Comparison of ENCODE assay signal across 8 cellular contexts in the genomic region with DNA sequence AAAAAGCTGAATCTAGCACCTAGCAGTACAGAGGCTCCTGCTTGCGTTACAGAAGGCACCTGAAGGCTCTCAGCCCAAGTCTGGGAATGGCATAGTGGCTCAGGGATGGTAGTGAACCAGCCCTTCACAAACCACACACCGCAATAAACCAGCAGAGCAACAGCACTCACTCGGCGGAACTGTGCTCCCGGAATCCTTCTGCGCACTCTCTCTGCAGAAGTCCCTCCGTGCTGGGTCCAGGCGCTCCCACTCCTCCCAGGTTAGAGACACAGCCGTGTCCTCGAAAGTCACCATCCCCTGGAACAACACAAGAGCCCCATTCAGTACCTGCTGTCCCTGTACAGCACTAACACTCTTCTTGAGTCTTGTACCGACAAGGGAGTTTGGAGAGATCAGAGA. TPM values are rescaled to one million over a fixed set of nuclear protein-coding genes. Genes with fewer than 3 reads are reported as not detected.
DNase-seq lines count a peak whose midpoint lies in the region; ATAC-seq and TF ChIP-seq lines count a peak whose summit lies in the region.

No MANE protein-coding gene starts in this region.

- peaks cover 50% of the 10 kb centered on the region for H3K36me3 Mint-ChIP-seq in activated naive CD8-positive, alpha-beta T cell treated with anti-CD3 and anti-CD28 coated beads, Interleukin-2, amount 10 ng/mL, durations not matched to agents 7 days and 5 days

- no peak for TF ChIP-seq CTCF in heart left ventricle (IDR thresholded peaks at IDR 0.05)
- TF ChIP-seq CTCF in lower leg skin (IDR thresholded peaks at IDR 0.05): no peak
- TF ChIP-seq CTCF in upper lobe of left lung (IDR thresholded peaks at IDR 0.05): no peak

- H3K4me1 Mint-ChIP-seq in activated naive CD8-positive, alpha-beta T cell treated with anti-CD3 and anti-CD28 coated beads, Interleukin-2, amount 10 ng/mL, durations not matched to agents 7 days and 5 days: peaks cover 18% of the 10 kb centered on the region

- no peak for DNase-seq in heart left ventricle
- no peak for DNase-seq in cardiac septum (ENCODE audit: low spot score)
- no peak for DNase-seq in activated naive CD8-positive, alpha-beta T cell treated with anti-CD3 and anti-CD28 coated beads, Interleukin-2, amount 10 ng/mL, durations not matched to agents 7 days and 5 days
- no peak for DNase-seq in lower leg skin (ENCODE audit: low spot score in 2 of 2)
- no peak for DNase-seq in upper lobe of left lung
- no peak for DNase-seq in NCI-H2107 treated with DMSO at 0.1 percent for 48 hours (lab: John Stamatoyannopoulos, UW; ENCODE audit: unreplicated experiment)
- no peak for DNase-seq in activated gamma-delta T cell (lab: John Stamatoyannopoulos, UW)
- DNase-seq in AML-193 (lab: John Stamatoyannopoulos, UW): no peak

- ATAC-seq in heart left ventricle (no peak), upper lobe of left lung (ENCODE audit: low FRiP score in 2 of 2) (no peak)
- ATAC-seq in activated naive CD8-positive, alpha-beta T cell treated with anti-CD3 and anti-CD28 coated beads, Interleukin-2, amount 10 ng/mL, durations not matched to agents 7 days and 5 days (ENCODE audit: low read depth): no peak

- H3K27me3 ChIP-seq in heart left ventricle (no peaks in the 10 kb centered on the region), upper lobe of left lung (no peaks in the 10 kb centered on the region)

- no peak for TF ChIP-seq POLR2A in heart left ventricle (IDR thresholded peaks at IDR 0.05)
- no peak for TF ChIP-seq POLR2A in lower leg skin (IDR thresholded peaks at IDR 0.05)
- TF ChIP-seq POLR2A in upper lobe of left lung (IDR thresholded peaks at IDR 0.05): no peak

- 66 to 75% (median 67%) methylated on average over 8 to 11 of the region's 11 CpGs for WGBS in heart left ventricle, 4 donors
- 65 to 71% methylated on average over 11 of the region's 11 CpGs for WGBS in lower leg skin, 2 donors
- WGBS in upper lobe of left lung, 2 donors: 68 to 73% methylated on average over 11 of the region's 11 CpGs

- peak overlapping the region; percentile 61 to 99 (median 82) for H3K4me3 ChIP-seq in heart left ventricle
- H3K4me3 ChIP-seq in lower leg skin (ENCODE audit: low read depth, poor library complexity, severe bottlenecking): peak overlapping the region; percentile 98
- H3K4me3 ChIP-seq in upper lobe of left lung: peak overlapping the region; percentile 53 to 94 (median 84)

- H3K36me3 ChIP-seq in heart left ventricle (peaks cover 12 to 53% (median 43%) of the 10 kb centered on the region in 9 donors), upper lobe of left lung (peaks cover 15 to 46% (median 33%) of the 10 kb centered on the region in 4 donors)

- H3K9me3 ChIP-seq in heart left ventricle (peaks cover 0 to 22% (median 14%) of the 10 kb centered on the region in 12 donors), upper lobe of left lung (peaks cover 11 to 15% (median 13%) of the 10 kb centered on the region in 4 donors)

- peak overlapping the region; percentile 99 for H3K27ac Mint-ChIP-seq in activated naive CD8-positive, alpha-beta T cell treated with anti-CD3 and anti-CD28 coated beads, Interleukin-2, amount 10 ng/mL, durations not matched to agents 7 days and 5 days

- TF ChIP-seq EP300 in upper lobe of left lung (IDR thresholded peaks at IDR 0.05): no peak

- H3K4me1 ChIP-seq in heart left ventricle (peaks cover 12 to 31% (median 25%) of the 10 kb centered on the region in 12 donors), upper lobe of left lung (peaks cover 21 to 31% (median 25%) of the 10 kb centered on the region in 4 donors)

- intact Hi-C loops in heart left ventricle (cut with DNase I) (loop anchor here in 1 of 10 donors (10.0 kb wide), 1 partner anchor 116 kb away; a partner anchor contains a TSS), cardiac septum (cut with DNase I) (no loop called here), lower leg skin (cut with DNase I; ENCODE audit: low total_unique reads) (no loop called here)

- H3K27me3 Mint-ChIP-seq in activated naive CD8-positive, alpha-beta T cell treated with anti-CD3 and anti-CD28 coated beads, Interleukin-2, amount 10 ng/mL, durations not matched to agents 7 days and 5 days: no peaks in the 10 kb centered on the region

- H3K9me3 Mint-ChIP-seq in activated naive CD8-positive, alpha-beta T cell treated with anti-CD3 and anti-CD28 coated beads, Interleukin-2, amount 10 ng/mL, durations not matched to agents 7 days and 5 days: peaks cover 10% of the 10 kb centered on the region

- peak overlapping the region; percentile 94 for H3K4me3 Mint-ChIP-seq in activated naive CD8-positive, alpha-beta T cell treated with anti-CD3 and anti-CD28 coated beads, Interleukin-2, amount 10 ng/mL, durations not matched to agents 7 days and 5 days

- POLR2A ChIA-PET in activated naive CD8-positive, alpha-beta T cell treated with anti-CD3 and anti-CD28 coated beads, Interleukin-2, amount 10 ng/mL, durations not matched to agents 7 days and 5 days (lab: Charles Lee): interaction anchor here (3.1 to 4.5 kb wide), 2 partner anchors 26 to 53 kb away, joined by 22 to 50 read pairs; a partner anchor contains a TSS

- H3K27ac ChIP-seq in heart left ventricle (peak overlapping the region in 2 of 12 donors; percentile 88 to 98), upper lobe of left lung (peak overlapping the region; percentile 92 to 99 (median 96))

RNA-seq across cellular contexts. Expression of a gene that starts 1.5 kb away (rescaled TPM):
- total RNA-seq in heart left ventricle (10 to 100 TPM; 12.4 to 23.0 (median 15.2) TPM), cardiac septum (14.9 TPM), lower leg skin (10 to 100 TPM; 26.2 to 55.0 (median 40.5) TPM), upper lobe of left lung (100 to 1,000 TPM in 1 of 6 donors, 10 to 100 TPM in 5; 29.0 to 186 (median 34.8) TPM)
- polyA plus RNA-seq in heart left ventricle: 10 to 100 TPM; 13.9 to 16.0 TPM
- total RNA-seq in activated naive CD8-positive, alpha-beta T cell treated with anti-CD3 and anti-CD28 coated beads, Interleukin-2, amount 10 ng/mL, durations not matched to agents 7 days and 5 days: 10 to 100 TPM; 65.1 to 71.2 TPM

RNA-seq across cellular contexts. Expression of a gene that starts 5.9 kb away (rescaled TPM):
- total RNA-seq in heart left ventricle (1 to 10 TPM; 5.6 to 9.6 (median 7.1) TPM), cardiac septum (7.0 TPM), lower leg skin (1 to 10 TPM; 3.9 to 6.7 (median 5.7) TPM), upper lobe of left lung (10 to 100 TPM in 1 of 6 donors, 1 to 10 TPM in 5; 3.8 to 12.6 (median 7.6) TPM)
- polyA plus RNA-seq in heart left ventricle: 1 to 10 TPM; 2.1 to 5.8 TPM
- total RNA-seq in activated naive CD8-positive, alpha-beta T cell treated with anti-CD3 and anti-CD28 coated beads, Interleukin-2, amount 10 ng/mL, durations not matched to agents 7 days and 5 days: 10 to 100 TPM; 12.7 to 13.5 TPM

RNA-seq across cellular contexts. Expression of a gene that starts 25.9 kb away (rescaled TPM):
- total RNA-seq in heart left ventricle: 1 to 10 TPM; 2.1 to 5.2 (median 3.2) TPM
- 1 to 10 TPM; 3.3 to 4.4 TPM for polyA plus RNA-seq in heart left ventricle
- 3.8 TPM for total RNA-seq in cardiac septum
- total RNA-seq in activated naive CD8-positive, alpha-beta T cell treated with anti-CD3 and anti-CD28 coated beads, Interleukin-2, amount 10 ng/mL, durations not matched to agents 7 days and 5 days: 10 to 100 TPM; 26.0 to 26.4 TPM
- 1 to 10 TPM; 1.9 to 5.3 (median 3.3) TPM for total RNA-seq in lower leg skin
- total RNA-seq in upper lobe of left lung: 10 to 100 TPM in 2 of 6 donors, 1 to 10 TPM in 4; 8.3 to 28.3 (median 9.3) TPM

RNA-seq across cellular contexts. Expression of a gene that starts 32.6 kb away (rescaled TPM):
- total RNA-seq in heart left ventricle: 1,000 to 10,000 TPM in 2 of 9 donors, 100 to 1,000 TPM in 7; 579 to 6,117 (median 707) TPM
- 1,000 to 10,000 TPM; 2,714 to 5,384 TPM for polyA plus RNA-seq in heart left ventricle
- total RNA-seq in cardiac septum: 516 TPM
- total RNA-seq in activated naive CD8-positive, alpha-beta T cell treated with anti-CD3 and anti-CD28 coated beads, Interleukin-2, amount 10 ng/mL, durations not matched to agents 7 days and 5 days: 100 to 1,000 TPM; 338 to 377 TPM
- 100 to 1,000 TPM; 332 to 806 (median 519) TPM for total RNA-seq in lower leg skin
- total RNA-seq in upper lobe of left lung: 100 to 1,000 TPM in 5 of 6 donors, 10 to 100 TPM in 1; 54.5 to 599 (median 193) TPM

RNA-seq across cellular contexts. Expression of a gene that starts 53.4 kb away (rescaled TPM):
- total RNA-seq in heart left ventricle: 1 to 10 TPM; 4.7 to 7.1 (median 5.3) TPM
- 1 to 10 TPM; 5.8 to 6.6 TPM for polyA plus RNA-seq in heart left ventricle
- total RNA-seq in cardiac septum: 4.9 TPM
- 1 to 10 TPM; 6.9 to 7.3 TPM for total RNA-seq in activated naive CD8-positive, alpha-beta T cell treated with anti-CD3 and anti-CD28 coated beads, Interleukin-2, amount 10 ng/mL, durations not matched to agents 7 days and 5 days
- total RNA-seq in lower leg skin: 1 to 10 TPM; 4.3 to 8.8 (median 6.5) TPM
- total RNA-seq in upper lobe of left lung: 1 to 10 TPM; 1.7 to 9.9 (median 5.1) TPM
